1 cellular context compared by ENCODE assay signal in the genomic region with DNA sequence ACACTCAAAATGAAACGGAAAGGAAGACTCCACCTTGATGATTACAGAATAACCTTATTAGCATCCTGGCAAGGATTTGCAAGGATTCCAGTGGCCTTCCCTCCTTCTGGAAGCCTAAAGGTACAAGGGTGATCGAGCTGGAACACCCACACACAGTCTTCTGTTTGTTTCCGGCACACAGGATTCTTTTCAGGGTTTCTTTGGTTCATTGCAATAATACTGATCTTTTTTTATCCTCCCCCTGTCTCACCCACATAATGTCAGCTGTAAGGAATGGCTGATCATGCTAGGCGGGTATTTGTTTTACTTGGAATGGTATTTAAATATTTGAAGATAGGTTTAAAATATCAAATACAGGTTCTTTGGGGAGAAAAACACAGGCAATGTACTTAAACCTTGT.
TF ChIP-seq lines count a peak whose summit lies in the region.

No MANE protein-coding gene starts in this region.

TF ChIP-seq in IMR-90, 13 proteins besides CTCF, POLR2A, EP300 and RAD21:
- TF ChIP-seq, protein P1, sequence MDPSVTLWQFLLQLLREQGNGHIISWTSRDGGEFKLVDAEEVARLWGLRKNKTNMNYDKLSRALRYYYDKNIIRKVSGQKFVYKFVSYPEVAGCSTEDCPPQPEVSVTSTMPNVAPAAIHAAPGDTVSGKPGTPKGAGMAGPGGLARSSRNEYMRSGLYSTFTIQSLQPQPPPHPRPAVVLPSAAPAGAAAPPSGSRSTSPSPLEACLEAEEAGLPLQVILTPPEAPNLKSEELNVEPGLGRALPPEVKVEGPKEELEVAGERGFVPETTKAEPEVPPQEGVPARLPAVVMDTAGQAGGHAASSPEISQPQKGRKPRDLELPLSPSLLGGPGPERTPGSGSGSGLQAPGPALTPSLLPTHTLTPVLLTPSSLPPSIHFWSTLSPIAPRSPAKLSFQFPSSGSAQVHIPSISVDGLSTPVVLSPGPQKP (IDR thresholded peaks at IDR 0.05; ENCODE audit: borderline replicate concordance, low read depth, low read length), result no peak
- TF ChIP-seq MXI1 (IDR thresholded peaks at IDR 0.05; ENCODE audit: borderline replicate concordance, low read depth, low read length), result no peak
- TF ChIP-seq MAFK (IDR thresholded peaks at IDR 0.05; ENCODE audit: low read depth, low read length), result no peak
- TF ChIP-seq FOS (IDR thresholded peaks at IDR 0.05; ENCODE audit: low read depth, low read length), result no peak
- TF ChIP-seq RFX5 (IDR thresholded peaks at IDR 0.05; ENCODE audit: low read depth, low read length), result no peak
- no peak for TF ChIP-seq SMC3 (IDR thresholded peaks at IDR 0.05; ENCODE audit: low read depth, low read length)
- no peak for TF ChIP-seq CEBPB (IDR thresholded peaks at IDR 0.05; ENCODE audit: low read depth, low read length)
- no peak for TF ChIP-seq MAZ (IDR thresholded peaks at IDR 0.05; ENCODE audit: borderline replicate concordance, low read depth, low read length)
- TF ChIP-seq, protein P2, sequence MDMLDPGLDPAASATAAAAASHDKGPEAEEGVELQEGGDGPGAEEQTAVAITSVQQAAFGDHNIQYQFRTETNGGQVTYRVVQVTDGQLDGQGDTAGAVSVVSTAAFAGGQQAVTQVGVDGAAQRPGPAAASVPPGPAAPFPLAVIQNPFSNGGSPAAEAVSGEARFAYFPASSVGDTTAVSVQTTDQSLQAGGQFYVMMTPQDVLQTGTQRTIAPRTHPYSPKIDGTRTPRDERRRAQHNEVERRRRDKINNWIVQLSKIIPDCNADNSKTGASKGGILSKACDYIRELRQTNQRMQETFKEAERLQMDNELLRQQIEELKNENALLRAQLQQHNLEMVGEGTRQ (IDR thresholded peaks at IDR 0.05; ENCODE audit: low read depth, low read length), result no peak
- no peak for TF ChIP-seq CHD1 (IDR thresholded peaks at IDR 0.05; ENCODE audit: low read depth, low read length)
- TF ChIP-seq RCOR1 (IDR thresholded peaks at IDR 0.05; ENCODE audit: insufficient replicate concordance, low read length), result no peak
- no peak for TF ChIP-seq NFE2L2 (IDR thresholded peaks at IDR 0.05; ENCODE audit: low read depth, low read length)
- no peak for TF ChIP-seq BHLHE40 (IDR thresholded peaks at IDR 0.05; ENCODE audit: low read depth, low read length)
